ENCODE assay signal across 25 cellular contexts in the genomic region with DNA sequence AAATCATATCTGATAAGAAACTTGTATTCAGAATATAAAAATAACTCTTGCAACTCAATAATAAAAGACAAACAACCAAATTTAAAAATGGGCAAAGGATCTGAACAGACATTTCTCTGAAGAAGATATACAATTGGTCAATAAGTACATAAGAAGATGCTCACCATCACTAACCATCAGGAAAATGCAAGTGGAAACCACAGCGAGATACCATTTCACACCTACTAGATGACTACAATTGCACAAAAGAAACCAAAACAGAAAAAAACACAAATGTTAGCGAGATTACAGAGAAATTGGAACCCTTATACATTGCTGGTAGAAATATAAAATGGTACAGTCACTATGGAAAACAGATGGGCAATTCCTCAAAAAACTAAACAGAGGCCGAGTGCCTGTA. TPM values are rescaled to one million over a fixed set of nuclear protein-coding genes. Genes with fewer than 3 reads are reported as not detected.
"Had no signal": no experiment of that assay in that cellular context is flagged by ENCODE, and none has a peak within 500 bp of the region (broad histone marks: within the 10 kb centered on the region; RNA-seq: fewer than 3 reads in every experiment).

No MANE protein-coding gene starts in this region.

- H3K27me3 Mint-ChIP-seq: stimulated activated naive CD8-positive, alpha-beta T cell treated with anti-CD3 and anti-CD28 coated beads, Interleukin-15, amount 100 ng/mL, for 72 hours had no signal

- ATAC-seq: activated CD4-positive, CD25-positive, alpha-beta regulatory T cell treated with anti-CD3 and anti-CD28 coated beads, Interleukin-2, amount 50 U/mL, for 24 hours; heart right ventricle; mucosa of descending colon; psoas muscle; right cardiac atrium; stimulated activated naive CD8-positive, alpha-beta T cell treated with anti-CD3 and anti-CD28 coated beads, Interleukin-15, amount 100 ng/mL, for 72 hours had no signal

- H3K4me3 Mint-ChIP-seq: dendritic cell treated with granulocyte-macrophage colony-stimulating factor and Interleukin-4, amounts not matched to agents 40 ng/mL and 50 ng/mL, for 4 days; naive B cell had no signal

- H3K4me3 ChIP-seq: esophagus squamous epithelium, heart right ventricle, mucosa of descending colon, ovary, psoas muscle, skin epidermis, suprapubic skin, transverse colon, vagina had no signal

- H3K27ac ChIP-seq: esophagus squamous epithelium, heart right ventricle, ovary, psoas muscle, suprapubic skin, transverse colon, vagina had no signal

- H3K36me3 ChIP-seq: esophagus squamous epithelium, heart right ventricle, ovary, suprapubic skin, transverse colon, vagina had no signal

- H3K4me1 ChIP-seq: esophagus squamous epithelium, psoas muscle, suprapubic skin, transverse colon, vagina had no signal

- H3K27me3 ChIP-seq: ovary, transverse colon, vagina had no signal

- H3K36me3 Mint-ChIP-seq: naive B cell had no signal

- H3K9me3 Mint-ChIP-seq: dendritic cell treated with granulocyte-macrophage colony-stimulating factor and Interleukin-4, amounts not matched to agents 40 ng/mL and 50 ng/mL, for 4 days; naive B cell; stimulated activated naive CD8-positive, alpha-beta T cell treated with anti-CD3 and anti-CD28 coated beads, Interleukin-15, amount 100 ng/mL, for 72 hours had no signal

- H3K27ac Mint-ChIP-seq: dendritic cell treated with granulocyte-macrophage colony-stimulating factor and Interleukin-4, amounts not matched to agents 40 ng/mL and 50 ng/mL, for 4 days; naive B cell; stimulated activated naive CD8-positive, alpha-beta T cell treated with anti-CD3 and anti-CD28 coated beads, Interleukin-15, amount 100 ng/mL, for 72 hours had no signal

- H3K9me3 ChIP-seq: esophagus squamous epithelium, heart right ventricle, mucosa of descending colon, ovary, psoas muscle, suprapubic skin, transverse colon, vagina had no signal

- DNase-seq: activated CD4-positive, alpha-beta T cell treated with anti-CD3 and anti-CD28 coated beads, Interleukin-2, amount 50 U/mL, for 4 hours; activated CD8-positive, alpha-beta memory T cell treated with anti-CD3 and anti-CD28 coated beads, Interleukin-2, amount 50 U/mL, for 4 hours; activated effector memory CD4-positive, alpha-beta T cell treated with anti-CD3 and anti-CD28 coated beads, Interleukin-2, amount 50 U/mL, for 16 hours; activated naive CD4-positive, alpha-beta T cell treated with anti-CD3 and anti-CD28 coated beads, Interleukin-2, amount 50 U/mL, for 16 hours; activated T-cell treated with anti-CD3 and anti-CD28 coated beads, Interleukin-2, amount 50 U/mL, for 48 hours; effector CD8-positive, alpha-beta T cell; esophagus squamous epithelium; heart right ventricle; kidney glomerular epithelial cell; mesenchymal stem cell; mucosa of descending colon; naive B cell; ovary; psoas muscle; right cardiac atrium; stimulated activated naive CD8-positive, alpha-beta T cell treated with anti-CD3 and anti-CD28 coated beads, Interleukin-15, amount 100 ng/mL, for 72 hours; SW 1271; transverse colon had no signal

RNA-seq across cellular contexts. Expression of a gene that starts 11.5 kb away (rescaled TPM):
- total RNA-seq: chondrocyte, psoas muscle, suprapubic skin, transverse colon, vagina had no signal

RNA-seq across cellular contexts. Expression of a gene that starts 26.5 kb away (rescaled TPM):
- total RNA-seq: chondrocyte, esophagus squamous epithelium, liver, mucosa of descending colon, psoas muscle, right cardiac atrium, suprapubic skin, transverse colon, vagina had no signal

RNA-seq across cellular contexts. Expression of a gene that starts 30.1 kb away (rescaled TPM):
- total RNA-seq: chondrocyte, right cardiac atrium had no signal
